In the genomic region with DNA sequence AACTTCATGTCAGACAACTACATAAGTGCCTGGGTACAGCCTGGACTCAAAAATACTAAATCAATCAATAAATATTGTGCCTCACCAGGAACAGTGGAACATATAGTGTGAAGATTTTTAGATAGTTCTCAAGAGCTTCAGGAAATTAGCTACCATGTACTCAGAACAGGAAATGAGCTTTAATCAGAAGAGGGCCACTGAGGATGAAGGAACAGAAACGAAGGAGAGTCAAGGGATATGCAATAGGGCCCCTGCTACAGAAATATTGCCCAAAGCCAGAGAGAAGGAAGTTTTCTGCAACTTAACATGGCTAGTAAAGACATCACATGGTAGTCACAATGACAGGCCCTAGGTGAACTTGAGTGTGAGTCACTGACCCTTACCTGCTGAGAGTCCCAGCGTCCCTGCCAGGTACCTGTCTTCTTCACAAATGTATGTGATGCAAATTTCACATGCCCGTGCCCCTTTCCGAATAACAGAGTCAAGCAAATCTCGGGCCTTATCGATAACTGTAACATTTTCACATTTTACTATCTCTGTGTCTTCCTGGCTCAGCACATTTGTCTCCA, we compare ENCODE assay signal across 14 cellular contexts. TPM values are rescaled to one million over a fixed set of nuclear protein-coding genes. Genes with fewer than 3 reads are reported as not detected.
DNase-seq lines count a peak whose midpoint lies in the region; ATAC-seq lines count a peak whose summit lies in the region.
"Had no signal": no experiment of that assay in that cellular context is flagged by ENCODE, and none has a peak within 500 bp of the region (broad histone marks: within the 10 kb centered on the region; RNA-seq: fewer than 3 reads in every experiment).

No MANE protein-coding gene starts in this region.

- H3K36me3 Mint-ChIP-seq in activated naive CD4-positive, alpha-beta T cell treated with anti-CD3 and anti-CD28 coated beads, Interleukin-2, amount 10 ng/mL, durations not matched to agents 7 days and 5 days, result peaks cover 37% of the 10 kb centered on the region
- peaks cover 4% of the 10 kb centered on the region for H3K36me3 Mint-ChIP-seq in activated T-helper 17 cell treated with anti-CD3 and anti-CD28 coated beads, Interleukin-2, amount 50 U/mL, for 72 hours (ENCODE audit: low read depth)
- H3K36me3 Mint-ChIP-seq in stimulated activated effector memory CD8-positive, alpha-beta T cell treated with anti-CD3 and anti-CD28 coated beads, Interleukin-12 subunit alpha, Interleukin-12 subunit beta, amount 100 ng/mL, for 72 hours, result no peaks in the 10 kb centered on the region

- H3K27ac Mint-ChIP-seq in activated naive CD4-positive, alpha-beta T cell treated with anti-CD3 and anti-CD28 coated beads, Interleukin-2, amount 10 ng/mL, durations not matched to agents 7 days and 5 days, result peak overlapping the region; percentile 89
- peak overlapping the region; percentile 40 for H3K27ac Mint-ChIP-seq in activated T-helper 17 cell treated with anti-CD3 and anti-CD28 coated beads, Interleukin-2, amount 50 U/mL, for 72 hours
- no peak overlapping the region for H3K27ac Mint-ChIP-seq in stimulated activated effector memory CD8-positive, alpha-beta T cell treated with anti-CD3 and anti-CD28 coated beads, Interleukin-12 subunit alpha, Interleukin-12 subunit beta, amount 100 ng/mL, for 72 hours

- no peak for DNase-seq in activated naive CD4-positive, alpha-beta T cell treated with anti-CD3 and anti-CD28 coated beads, Interleukin-2, amount 10 ng/mL, durations not matched to agents 7 days and 5 days
- no peak for DNase-seq in activated naive CD4-positive, alpha-beta T cell treated with Interleukin-2 at 50 U/mL for 16 hours
- DNase-seq in NOMO-1 treated with DMSO at 0.1 percent for 48 hours (lab: John Stamatoyannopoulos, UW; ENCODE audit: unreplicated experiment), result peak; percentile 10
- no peak for DNase-seq in stimulated activated effector memory CD8-positive, alpha-beta T cell treated with anti-CD3 and anti-CD28 coated beads, Interleukin-12 subunit alpha, Interleukin-12 subunit beta, amount 100 ng/mL, for 72 hours (ENCODE audit: low spot score in 2 of 2)
- DNase-seq in glomerular visceral epithelial cell (ENCODE audit: extremely low spot score), result no peak
- DNase-seq in NCI-H2171 (lab: John Stamatoyannopoulos, UW), result no peak
- DNase-seq: heart right ventricle; NK-92 treated with Interleukin-12 subunit alpha and Interleukin-12 subunit beta, amount 100 ng/mL, for 24 hours; ovary had no signal

- H3K4me1 Mint-ChIP-seq in activated naive CD4-positive, alpha-beta T cell treated with anti-CD3 and anti-CD28 coated beads, Interleukin-2, amount 10 ng/mL, durations not matched to agents 7 days and 5 days, result peaks cover 46% of the 10 kb centered on the region
- peaks cover 16% of the 10 kb centered on the region for H3K4me1 Mint-ChIP-seq in activated T-helper 17 cell treated with anti-CD3 and anti-CD28 coated beads, Interleukin-2, amount 50 U/mL, for 72 hours
- H3K4me1 Mint-ChIP-seq in stimulated activated effector memory CD8-positive, alpha-beta T cell treated with anti-CD3 and anti-CD28 coated beads, Interleukin-12 subunit alpha, Interleukin-12 subunit beta, amount 100 ng/mL, for 72 hours, result peaks cover 17% of the 10 kb centered on the region

- CTCF ChIA-PET in activated naive CD4-positive, alpha-beta T cell treated with anti-CD3 and anti-CD28 coated beads, Interleukin-2, amount 10 ng/mL, durations not matched to agents 7 days and 5 days (lab: Charles Lee), result no interaction called here

- ATAC-seq in activated T-helper 17 cell treated with anti-CD3 and anti-CD28 coated beads, Interleukin-2, amount 50 U/mL, for 72 hours (replicated peaks), result peak; percentile 48
- ATAC-seq in stimulated activated effector memory CD8-positive, alpha-beta T cell treated with anti-CD3 and anti-CD28 coated beads, Interleukin-12 subunit alpha, Interleukin-12 subunit beta, amount 100 ng/mL, for 72 hours, result peak; percentile 57
- ATAC-seq: heart right ventricle, Right ventricle myocardium inferior had no signal

- H3K4me3 Mint-ChIP-seq in activated naive CD4-positive, alpha-beta T cell treated with anti-CD3 and anti-CD28 coated beads, Interleukin-2, amount 10 ng/mL, durations not matched to agents 7 days and 5 days, result peak overlapping the region; percentile 87
- H3K4me3 Mint-ChIP-seq in activated T-helper 17 cell treated with anti-CD3 and anti-CD28 coated beads, Interleukin-2, amount 50 U/mL, for 72 hours, result peak overlapping the region; percentile 63
- peak overlapping the region; percentile 36 for H3K4me3 Mint-ChIP-seq in stimulated activated effector memory CD8-positive, alpha-beta T cell treated with anti-CD3 and anti-CD28 coated beads, Interleukin-12 subunit alpha, Interleukin-12 subunit beta, amount 100 ng/mL, for 72 hours

- H3K9me3 Mint-ChIP-seq in activated naive CD4-positive, alpha-beta T cell treated with anti-CD3 and anti-CD28 coated beads, Interleukin-2, amount 10 ng/mL, durations not matched to agents 7 days and 5 days, result no peaks in the 10 kb centered on the region
- no peaks in the 10 kb centered on the region for H3K9me3 Mint-ChIP-seq in activated T-helper 17 cell treated with anti-CD3 and anti-CD28 coated beads, Interleukin-2, amount 50 U/mL, for 72 hours
- H3K9me3 Mint-ChIP-seq in stimulated activated effector memory CD8-positive, alpha-beta T cell treated with anti-CD3 and anti-CD28 coated beads, Interleukin-12 subunit alpha, Interleukin-12 subunit beta, amount 100 ng/mL, for 72 hours, result no peaks in the 10 kb centered on the region

- no peaks in the 10 kb centered on the region for H3K27me3 Mint-ChIP-seq in activated naive CD4-positive, alpha-beta T cell treated with anti-CD3 and anti-CD28 coated beads, Interleukin-2, amount 10 ng/mL, durations not matched to agents 7 days and 5 days
- no peaks in the 10 kb centered on the region for H3K27me3 Mint-ChIP-seq in activated T-helper 17 cell treated with anti-CD3 and anti-CD28 coated beads, Interleukin-2, amount 50 U/mL, for 72 hours

RNA-seq across cellular contexts. Expression of a gene that starts 25.2 kb away (rescaled TPM):
- 10 to 100 TPM in 1 of 2 donors, 1 to 10 TPM in 1; 8.8 to 25.7 TPM for total RNA-seq in activated T-helper 17 cell treated with anti-CD3 and anti-CD28 coated beads, Interleukin-2, amount 50 U/mL, for 72 hours
- total RNA-seq: temporal lobe had no signal

RNA-seq across cellular contexts. Expression of a gene that starts 35.4 kb away (rescaled TPM):
- total RNA-seq in activated T-helper 17 cell treated with anti-CD3 and anti-CD28 coated beads, Interleukin-2, amount 50 U/mL, for 72 hours, result 10 to 100 TPM; 39.5 to 59.9 TPM

RNA-seq across cellular contexts. Expression of a gene that starts 47.3 kb away (rescaled TPM):
- not detected for total RNA-seq in activated T-helper 17 cell treated with anti-CD3 and anti-CD28 coated beads, Interleukin-2, amount 50 U/mL, for 72 hours
- total RNA-seq: dermis microvascular lymphatic vessel endothelial cell, lung microvascular endothelial cell, Right ventricle myocardium inferior, temporal lobe had no signal

Comparison
In these comparisons a context has a peak if more than half of its experiments do, and no peak if none do; other contexts are left out.
1. H3K4me3 Mint-ChIP-seq: peak in every context shown above with its lines; median percentile 87 in activated naive CD4-positive, alpha-beta T cell treated with anti-CD3 and anti-CD28 coated beads, Interleukin-2, amount 10 ng/mL, durations not matched to agents 7 days and 5 days; 63 in activated T-helper 17 cell treated with anti-CD3 and anti-CD28 coated beads, Interleukin-2, amount 50 U/mL, for 72 hours; 36 in stimulated activated effector memory CD8-positive, alpha-beta T cell treated with anti-CD3 and anti-CD28 coated beads, Interleukin-12 subunit alpha, Interleukin-12 subunit beta, amount 100 ng/mL, for 72 hours.